15 cellular contexts compared by ENCODE assay signal in genomic region chr10:114931072-114931679, GRCh38. TPM values are rescaled to one million over a fixed set of nuclear protein-coding genes. Genes with fewer than 3 reads are reported as not detected.
A peak's percentile ranks its signal among the peaks of the same experiment; 100 is the strongest.
DNase-seq lines count a peak whose midpoint lies in the region; ATAC-seq, FAIRE-seq and TF ChIP-seq lines count a peak whose summit lies in the region.
"Had no signal": no experiment of that assay in that cellular context is flagged by ENCODE, and none has a peak within 500 bp of the region (broad histone marks: within the 10 kb centered on the region; RNA-seq: fewer than 3 reads in every experiment).

No MANE protein-coding gene starts in this region.

- CTCF ChIA-PET in HepG2 (lab: Yijun Ruan, JAX; ENCODE audit: low intra/inter-chr PET ratio, low total read pairs): no interaction called here
- CTCF ChIA-PET in RWPE1 (lab: Yijun Ruan, JAX): interaction anchor here (0.7 kb wide), 2 partner anchors 180 to 959 kb away, joined by 3 read pairs; no protein-coding TSS in a partner anchor

- ATAC-seq in HepG2: no peak
- ATAC-seq in GM21367 (IDR thresholded peaks at IDR 0.05; ENCODE audit: unreplicated experiment): no peak
- ATAC-seq: A549 had no signal

- H3K27me3 ChIP-seq in liver (ENCODE audit: control insufficient read depth in 4 of 4, insufficient read depth in 4 of 4, low read length in 3 of 4) (no peaks in the 10 kb centered on the region), HepG2 (ENCODE audit: control insufficient read depth in 1 of 2, insufficient read depth in 2 of 2, low read length in 2 of 2) (peaks cover 0 to 1% of the 10 kb centered on the region in 2 experiments; a peak in 1 of 5 replicates), MG63 (no peaks in the 10 kb centered on the region), esophagus muscularis mucosa (no peaks in the 10 kb centered on the region)
- H3K27me3 ChIP-seq: BLaER1 had no signal

- no TSS peak for BruUV-seq in HepG2 (replicated peaks; lab: Mats Ljungman, UMichigan)

- TF ChIP-seq POLR2A in HepG2 (IDR thresholded peaks at IDR 0.05; ENCODE audit: insufficient read depth in 1 of 2, low read depth in 2 of 2, low read length in 2 of 2) (no peak), esophagus muscularis mucosa (IDR thresholded peaks at IDR 0.05; ENCODE audit: low read depth) (no peak)

- no peak for TF ChIP-seq CTCF in liver (IDR thresholded peaks at IDR 0.05; ENCODE audit: low read depth, low read length, missing input control)
- no peak for TF ChIP-seq CTCF in HepG2 (CRISPR knock-in tag; IDR thresholded peaks at IDR 0.05)
- no peak for TF ChIP-seq CTCF in esophagus muscularis mucosa (IDR thresholded peaks at IDR 0.05)
- no peak for TF ChIP-seq CTCF in RWPE1 (conservative IDR thresholded peaks at IDR 0.05; ENCODE audit: low read depth)

- H3K27ac ChIP-seq in liver (ENCODE audit: low read depth in 1 of 2, low read length in 2 of 2): no peak overlapping the region
- H3K27ac ChIP-seq in HepG2 (ENCODE audit: extremely low read length, insufficient read depth, low read length): no peak overlapping the region
- no peak overlapping the region for H3K27ac ChIP-seq in esophagus muscularis mucosa (replicated peaks in 1 of 4)
- H3K27ac ChIP-seq in RWPE1: no peak overlapping the region
- H3K27ac ChIP-seq: 22Rv1, A549, BLaER1 had no signal

- no peaks in the 10 kb centered on the region for H3K9me3 ChIP-seq in liver (ENCODE audit: control insufficient read depth in 4 of 4, low read length in 3 of 4)
- 0 out of 2 replicates have a peak, but pooled peaks cover 5% of the 10 kb centered on the region for H3K9me3 ChIP-seq in HepG2 (ENCODE audit: low read length)
- no peaks in the 10 kb centered on the region for H3K9me3 ChIP-seq in MG63
- no peaks in the 10 kb centered on the region for H3K9me3 ChIP-seq in esophagus muscularis mucosa
- H3K9me3 ChIP-seq: A549, HAP-1 had no signal

- H3K36me3 ChIP-seq in liver (ENCODE audit: control insufficient read depth in 4 of 4, insufficient read depth in 3 of 4, low read depth in 1 of 4, low read length in 3 of 4): no peaks in the 10 kb centered on the region
- no peaks in the 10 kb centered on the region for H3K36me3 ChIP-seq in HepG2 (replicated peaks in 1 of 2; ENCODE audit: control insufficient read depth in 1 of 2, insufficient read depth in 2 of 2, low read length in 2 of 2)
- H3K36me3 ChIP-seq in MG63: no peaks in the 10 kb centered on the region
- no peaks in the 10 kb centered on the region for H3K36me3 ChIP-seq in esophagus muscularis mucosa
- H3K36me3 ChIP-seq: BLaER1, HAP-1 had no signal

- H3K4me2 ChIP-seq in HepG2 (ENCODE audit: low read depth, low read length): no peak overlapping the region
- H3K4me2 ChIP-seq: A549 had no signal

- FAIRE-seq in HepG2 (lab: Jason Lieb, UNC): no peak
- FAIRE-seq: A549 had no signal

- no peak overlapping the region for H3K4me3 ChIP-seq in liver (ENCODE audit: low read depth in 1 of 3, low read length in 3 of 3)
- H3K4me3 ChIP-seq in HepG2 (replicated peaks in 1 of 3; ENCODE audit: insufficient read depth in 1 of 3, low read depth in 2 of 3, low read length in 3 of 3): no peak overlapping the region
- H3K4me3 ChIP-seq in MG63: no peak overlapping the region
- H3K4me3 ChIP-seq in esophagus muscularis mucosa: no peak overlapping the region
- H3K4me3 ChIP-seq: A549, BLaER1, HAP-1 had no signal

- H3K4me1 ChIP-seq in liver (ENCODE audit: control insufficient read depth in 4 of 4, insufficient read depth in 4 of 4, low read length in 3 of 4): peaks cover 0 to 2% (median 0%) of the 10 kb centered on the region in 4 donors
- no peaks in the 10 kb centered on the region for H3K4me1 ChIP-seq in HepG2 (ENCODE audit: insufficient read depth, low read length)
- peaks cover 0 to 1% (median 0%) of the 10 kb centered on the region in 4 donors for H3K4me1 ChIP-seq in esophagus muscularis mucosa
- H3K4me1 ChIP-seq: HAP-1 had no signal

- H3K9ac ChIP-seq in liver (ENCODE audit: low read depth in 1 of 2, low read length in 2 of 2) (no peak overlapping the region), HepG2 (ENCODE audit: insufficient read depth, low read depth, low read length) (no peak overlapping the region)
- H3K9ac ChIP-seq: BLaER1 had no signal

- POLR2A ChIA-PET in HepG2 (lab: Yijun Ruan, JAX): no interaction called here
- POLR2A ChIA-PET in RWPE1 (lab: Yijun Ruan, JAX; ENCODE audit: low non-redundant PET): no interaction called here

- no peak for TF ChIP-seq RAD21 in liver (IDR thresholded peaks at IDR 0.05)
- TF ChIP-seq RAD21 in HepG2 (CRISPR knock-in tag; IDR thresholded peaks at IDR 0.05): no peak

- H3K79me2 ChIP-seq in HepG2 (ENCODE audit: insufficient read depth, low read length): no peaks in the 10 kb centered on the region

- 83% methylated on average over 2 of the region's 2 CpGs for WGBS in liver
- 0% methylated on average over 2 of the region's 2 CpGs for WGBS in HepG2 (ENCODE audit: low lambda C conversion rate)
- 76% methylated on average over 2 of the region's 2 CpGs for WGBS in esophagus muscularis mucosa

- H2AFZ ChIP-seq in HepG2 (ENCODE audit: low read length): no peak overlapping the region

- DNase-seq in HepG2 (ENCODE audit: low spot score): no peak
- peak; percentile 34 for DNase-seq in MG63
- peak; percentile 17 for DNase-seq in esophagus muscularis mucosa (ENCODE audit: extremely low spot score)
- no peak for DNase-seq in RWPE1 (ENCODE audit: low spot score)
- DNase-seq in AG20443 (ENCODE audit: low spot score): no peak
- DNase-seq: Calu3; CD4-positive, alpha-beta memory T cell; DMS79 treated with DMSO at 0.1 percent for 48 hours; GF-D8 had no signal

- TF ChIP-seq EP300 in HepG2 (IDR thresholded peaks at IDR 0.05; ENCODE audit: low read depth in 2 of 2, low read length in 2 of 2) (no peak), HepG2 (CRISPR knock-in tag; IDR thresholded peaks at IDR 0.05; ENCODE audit: borderline replicate concordance) (no peak), esophagus muscularis mucosa (IDR thresholded peaks at IDR 0.05) (no peak)

- intact Hi-C loops in HepG2 (cut with micrococcal nuclease; ENCODE audit: unreplicated experiment) (no loop called here), esophagus muscularis mucosa (cut with DNase I) (no loop called here)

- in situ Hi-C loops in HepG2 (cut with HindIII; ENCODE audit: extremely low pct_ligation_motif_present, low pct_unique_long_range_greater_than_20kb): no loop called here

- H4K20me1 ChIP-seq in HepG2 (ENCODE audit: insufficient read depth, low read length): no peaks in the 10 kb centered on the region
- H4K20me1 ChIP-seq: BLaER1 had no signal

TF ChIP-seq in liver, 16 proteins besides CTCF, POLR2A, EP300 and RAD21:
- TF ChIP-seq HNF4A (conservative IDR thresholded peaks at IDR 0.05): peak; percentile 72 to 76
- peak; percentile 13 for TF ChIP-seq SP1 (IDR thresholded peaks at IDR 0.05)
- no peak for TF ChIP-seq TAF1 (conservative IDR thresholded peaks at IDR 0.05)
TF ChIP-seq in liver: peak in this region for 2.

TF ChIP-seq in HepG2, 621 proteins besides CTCF, POLR2A, EP300 and RAD21 (continues in another document):
- no peak for TF ChIP-seq E2F5 (CRISPR knock-in tag; conservative IDR thresholded peaks at IDR 0.05)
- no peak for TF ChIP-seq ZNF503 (CRISPR knock-in tag; IDR thresholded peaks at IDR 0.05)

RNA-seq across cellular contexts. Expression of gene TRUB1, which starts 6.8 kb away (rescaled TPM):
- 10 to 100 TPM; 10.5 to 14.1 TPM for total RNA-seq in liver
- 1 to 10 TPM; 6.1 to 6.2 TPM for polyA plus RNA-seq in liver
- 38.9 and 47.8 TPM in 2 replicates for total RNA-seq in HepG2 (2016; rRNA removed; fragmentation: Illumina TruSeq; extraction: Trizol)
- 2.5 and 2.9 TPM in 2 replicates for total RNA-seq in HepG2 (2016; cell fraction: cytosol; rRNA removed; fragmentation: Illumina TruSeq; extraction: Trizol; ENCODE audit: low read depth)
- total RNA-seq in HepG2 (2016; cell fraction: insoluble cytoplasmic fraction; rRNA removed; fragmentation: Illumina TruSeq; extraction: Trizol): 38.5 and 51.1 TPM in 2 replicates
- total RNA-seq in HepG2 (2016; cell fraction: membrane; rRNA removed; fragmentation: Illumina TruSeq; extraction: Trizol): 12.8 and 13.5 TPM in 2 replicates
- total RNA-seq in HepG2 (2016; cell fraction: nucleus; rRNA removed; fragmentation: Illumina TruSeq; extraction: Trizol): 35.4 and 36.2 TPM in 2 replicates
- polyA plus RNA-seq in HepG2 (2011; rRNA removed): 7.6 and 10.6 TPM in 2 replicates
- polyA plus RNA-seq in HepG2 (2011; cell fraction: cytosol; rRNA removed): 5.2 and 6.9 TPM in 2 replicates
- polyA plus RNA-seq in HepG2 (2011; cell fraction: nucleus; rRNA removed): 3.8 and 4.5 TPM in 2 replicates
- 11.2 and 14.2 TPM in 2 replicates for polyA plus RNA-seq in HepG2 (2012)
- 1.5 and 1.6 TPM in 2 replicates for polyA plus RNA-seq in HepG2 (2016; cell fraction: cytosol; fragmentation: Illumina TruSeq; extraction: Trizol; ENCODE audit: low read depth)
- 38.6 and 40.0 TPM in 2 replicates for polyA plus RNA-seq in HepG2 (2016; cell fraction: insoluble cytoplasmic fraction; fragmentation: Illumina TruSeq; extraction: Trizol; ENCODE audit: low read depth)
- polyA plus RNA-seq in HepG2 (2016; cell fraction: membrane; fragmentation: Illumina TruSeq; extraction: Trizol; ENCODE audit: low read depth): 6.5 and 7.2 TPM in 2 replicates
- polyA plus RNA-seq in HepG2 (2016; cell fraction: nucleus; fragmentation: Illumina TruSeq; extraction: Trizol; ENCODE audit: insufficient read depth, low read depth): 27.4 and 33.2 TPM in 2 replicates
- polyA minus RNA-seq in HepG2 (2011; rRNA and poly(A)+ RNA removed; ENCODE audit: low replicate concordance): 4.4 and 6.8 TPM in 2 replicates
- 9.9 and 12.8 TPM in 2 replicates for polyA minus RNA-seq in HepG2 (2011; cell fraction: cytosol; rRNA and poly(A)+ RNA removed)
- 26.3 and 32.0 TPM in 2 replicates for polyA minus RNA-seq in HepG2 (2011; cell fraction: nucleus; rRNA and poly(A)+ RNA removed)
- total RNA-seq in MG63 (2014; rRNA removed; shearing (Covaris generic); ENCODE audit: low replicate concordance): 21.4 and 27.3 TPM in 2 replicates
- total RNA-seq in esophagus muscularis mucosa: 10 to 100 TPM in 2 of 4 donors, 1 to 10 TPM in 2; 8.6 to 11.6 (median 10.0) TPM

Comparison
In these comparisons a context has a peak if more than half of its experiments do, and no peak if none do; other contexts are left out.
1. DNase-seq: peak in MG63 (single experiment) and esophagus muscularis mucosa (single experiment); none in HepG2 (single experiment), RWPE1 (single experiment) and AG20443 (single experiment).